ENCODE assay signal across 10 cellular contexts in the genomic region with DNA sequence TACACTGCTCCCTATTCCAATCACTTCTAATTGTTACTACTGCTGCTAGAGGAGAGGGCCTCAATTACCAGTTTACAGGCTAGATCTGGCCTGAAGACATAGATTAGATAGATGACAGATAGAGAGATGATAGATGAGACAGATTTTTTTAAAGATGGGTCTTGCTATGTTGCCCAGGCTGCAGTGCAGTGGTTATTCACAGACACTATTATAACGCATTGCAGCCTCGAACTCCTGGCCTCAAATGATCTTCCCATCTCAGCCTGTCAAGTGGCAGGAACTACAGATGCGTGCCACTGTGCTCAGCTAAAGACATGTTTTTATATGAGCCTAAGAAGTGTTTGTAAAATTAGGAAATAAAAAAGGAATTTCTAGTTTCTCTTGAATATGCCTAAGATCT.
"Had no signal": no experiment of that assay in that cellular context is flagged by ENCODE, and none has a peak within 500 bp of the region (broad histone marks: within the 10 kb centered on the region; RNA-seq: fewer than 3 reads in every experiment).

No MANE protein-coding gene starts in this region.

- H3K27me3 ChIP-seq: esophagus muscularis mucosa, neutrophil had no signal

- H3K27me3 Mint-ChIP-seq: activated naive CD4-positive, alpha-beta T cell treated with anti-CD3 and anti-CD28 coated beads, Interleukin-2, amount 10 ng/mL, durations not matched to agents 7 days and 5 days; stimulated activated memory B cell treated with anti-CD40 and anti-IgM and Interleukin-4, amounts not matched to agents 10 μg/mL and 1 μg/mL and 100 μg/mL, for 72 hours; type B pancreatic cell had no signal

- H3K4me3 Mint-ChIP-seq: activated naive CD4-positive, alpha-beta T cell treated with anti-CD3 and anti-CD28 coated beads, Interleukin-2, amount 10 ng/mL, durations not matched to agents 7 days and 5 days; stimulated activated memory B cell treated with anti-CD40 and anti-IgM and Interleukin-4, amounts not matched to agents 10 μg/mL and 1 μg/mL and 100 μg/mL, for 72 hours; type B pancreatic cell had no signal

- H3K9me3 Mint-ChIP-seq: activated naive CD4-positive, alpha-beta T cell treated with anti-CD3 and anti-CD28 coated beads, Interleukin-2, amount 10 ng/mL, durations not matched to agents 7 days and 5 days; stimulated activated memory B cell treated with anti-CD40 and anti-IgM and Interleukin-4, amounts not matched to agents 10 μg/mL and 1 μg/mL and 100 μg/mL, for 72 hours; type B pancreatic cell had no signal

- ATAC-seq: stimulated activated memory B cell treated with anti-CD40 and anti-IgM and Interleukin-4, amounts not matched to agents 10 μg/mL and 1 μg/mL and 100 μg/mL, for 72 hours had no signal

- H3K9me3 ChIP-seq: esophagus muscularis mucosa, neutrophil had no signal

- H3K27ac ChIP-seq: esophagus muscularis mucosa, neutrophil had no signal

- H3K27ac Mint-ChIP-seq: activated naive CD4-positive, alpha-beta T cell treated with anti-CD3 and anti-CD28 coated beads, Interleukin-2, amount 10 ng/mL, durations not matched to agents 7 days and 5 days; stimulated activated memory B cell treated with anti-CD40 and anti-IgM and Interleukin-4, amounts not matched to agents 10 μg/mL and 1 μg/mL and 100 μg/mL, for 72 hours; type B pancreatic cell had no signal

- DNase-seq: activated CD4-positive, alpha-beta T cell treated with anti-CD3 and anti-CD28 coated beads, Interleukin-2, amount 50 U/mL, for 4 hours; activated CD4-positive, CD25-positive, alpha-beta regulatory T cell treated with anti-CD3 and anti-CD28 coated beads, Interleukin-2, amount 50 U/mL, for 72 hours; activated naive CD4-positive, alpha-beta T cell treated with anti-CD3 and anti-CD28 coated beads, Interleukin-2, amount 10 ng/mL, durations not matched to agents 7 days and 5 days; amygdala; hypothalamus; small intestine had no signal
